ENCODE assay signal across 22 cellular contexts in the genomic region with DNA sequence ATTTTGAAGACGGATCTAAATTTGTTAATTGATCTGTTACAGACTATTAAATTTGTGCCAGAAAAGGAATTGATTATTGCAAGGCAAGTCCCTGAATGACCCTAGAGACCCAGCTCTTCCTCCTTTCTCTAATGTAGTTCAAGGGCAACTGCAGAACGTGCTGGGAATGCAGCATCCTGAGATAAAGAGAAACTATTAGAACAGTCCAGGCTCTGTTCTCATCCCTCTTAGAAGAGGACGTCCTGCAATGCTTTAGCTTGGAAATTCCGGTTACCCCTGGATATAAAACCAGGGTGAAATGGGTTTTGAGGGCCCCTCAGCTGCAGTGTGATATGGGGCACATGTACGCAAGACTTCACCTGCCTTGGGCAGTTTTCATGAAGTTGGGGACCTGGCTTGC.
"Had no signal": no experiment of that assay in that cellular context is flagged by ENCODE, and none has a peak within 500 bp of the region (broad histone marks: within the 10 kb centered on the region; RNA-seq: fewer than 3 reads in every experiment).

No MANE protein-coding gene starts in this region.

- H3K4me3 Mint-ChIP-seq: activated CD8-positive, alpha-beta T cell treated with anti-CD3 and anti-CD28 coated beads, Interleukin-2, amount 10 ng/mL, durations not matched to agents 7 days and 5 days; activated naive CD4-positive, alpha-beta T cell treated with anti-CD3 and anti-CD28 coated beads, Interleukin-2, amount 50 U/mL, for 24 hours; IgD-negative memory B cell; T-helper 17 cell; WTC11 had no signal

- H3K27me3 Mint-ChIP-seq: activated naive CD4-positive, alpha-beta T cell treated with anti-CD3 and anti-CD28 coated beads, Interleukin-2, amount 50 U/mL, for 24 hours; IgD-negative memory B cell; T-helper 17 cell had no signal

- H3K4me1 Mint-ChIP-seq: activated naive CD4-positive, alpha-beta T cell treated with anti-CD3 and anti-CD28 coated beads, Interleukin-2, amount 50 U/mL, for 24 hours; IgD-negative memory B cell; T-helper 17 cell had no signal

- H3K9me3 Mint-ChIP-seq: activated naive CD4-positive, alpha-beta T cell treated with anti-CD3 and anti-CD28 coated beads, Interleukin-2, amount 50 U/mL, for 24 hours; WTC11 had no signal

- H3K27ac Mint-ChIP-seq: activated CD8-positive, alpha-beta T cell treated with anti-CD3 and anti-CD28 coated beads, Interleukin-2, amount 10 ng/mL, durations not matched to agents 7 days and 5 days; activated naive CD4-positive, alpha-beta T cell treated with anti-CD3 and anti-CD28 coated beads, Interleukin-2, amount 50 U/mL, for 24 hours; IgD-negative memory B cell; T-helper 17 cell; WTC11 had no signal

- ATAC-seq: activated CD8-positive, alpha-beta T cell treated with anti-CD3 and anti-CD28 coated beads, Interleukin-2, amount 10 ng/mL, durations not matched to agents 7 days and 5 days; T-helper 17 cell; WTC11 had no signal

- DNase-seq: activated CD4-positive, alpha-beta T cell treated with anti-CD3 and anti-CD28 coated beads for 48 hours; activated CD4-positive, alpha-beta T cell treated with anti-CD3 and anti-CD28 coated beads, Interleukin-2, amount 50 U/mL, for 4 hours; activated CD4-positive, CD25-positive, alpha-beta regulatory T cell treated with anti-CD3 and anti-CD28 coated beads, Interleukin-2, amount 50 U/mL, for 72 hours; activated CD8-positive, alpha-beta memory T cell treated with anti-CD3 and anti-CD28 coated beads, Interleukin-2, amount 50 U/mL, for 48 hours; activated CD8-positive, alpha-beta T cell treated with anti-CD3 and anti-CD28 coated beads, Interleukin-2, amount 10 ng/mL, durations not matched to agents 7 days and 5 days; activated effector memory CD4-positive, alpha-beta T cell treated with Interleukin-2 at 50 U/mL for 16 hours; activated naive CD4-positive, alpha-beta T cell; activated T-cell treated with anti-CD3 and anti-CD28 coated beads, Interleukin-2, amount 50 U/mL, for 1 hour; aorta; KG1; NCI-H1048; NCI-H1930; NCI-H2171; NCI-H2227 treated with DMSO at 0.1 percent for 48 hours; NCI-H526; NCI-H774; SIG-M5; T-helper 17 cell; T-helper 9 cell had no signal

- H3K36me3 Mint-ChIP-seq: activated naive CD4-positive, alpha-beta T cell treated with anti-CD3 and anti-CD28 coated beads, Interleukin-2, amount 50 U/mL, for 24 hours; IgD-negative memory B cell; WTC11 had no signal
